In the genomic region with DNA sequence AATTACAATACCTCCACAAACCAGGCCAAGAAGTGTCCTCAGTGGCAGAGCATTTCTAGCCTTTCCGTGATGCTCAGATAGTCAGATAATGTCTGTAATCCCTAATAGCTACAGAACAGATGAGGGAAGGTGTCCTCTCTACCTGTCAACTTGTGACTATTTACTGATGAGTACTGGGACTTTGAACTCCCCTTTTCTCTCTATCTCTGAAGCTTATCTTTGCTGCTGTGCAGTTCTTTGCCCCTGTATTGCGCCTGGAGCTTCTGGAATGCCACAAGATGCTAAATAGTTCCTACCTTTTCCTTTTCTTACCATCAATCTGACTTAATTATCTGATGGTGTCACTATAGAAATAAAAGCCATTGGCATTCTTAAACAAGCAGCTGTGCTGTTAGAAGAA, we compare ENCODE assay signal across 15 cellular contexts.
"Had no signal": no experiment of that assay in that cellular context is flagged by ENCODE, and none has a peak within 500 bp of the region (broad histone marks: within the 10 kb centered on the region; RNA-seq: fewer than 3 reads in every experiment).

No MANE protein-coding gene starts in this region.

- DNase-seq: activated CD4-positive, alpha-beta T cell treated with anti-CD3 and anti-CD28 coated beads for 48 hours; activated CD8-positive, alpha-beta T cell treated with anti-CD3 and anti-CD28 coated beads, Interleukin-2, amount 10 ng/mL, durations not matched to agents 7 days and 5 days; activated naive CD4-positive, alpha-beta T cell treated with anti-CD3 and anti-CD28 coated beads for 36 hours; body of pancreas; hippocampal formation; mucosa of descending colon; stimulated activated CD4-positive, alpha-beta T cell treated with anti-CD3 and anti-CD28 coated beads, Interleukin-4, amount 100 ng/mL, for 1 hour; stimulated activated CD8-positive, alpha-beta memory T cell treated with anti-CD3 and anti-CD28 coated beads, Interleukin-4, amount 100 ng/mL, for 48 hours; stimulated activated naive CD8-positive, alpha-beta T cell treated with anti-CD3 and anti-CD28 coated beads, Interleukin-15, Interleukin-2, amounts not matched to agents 100 U/mL and 50 U/mL, for 24 hours; testis had no signal

- H3K27ac ChIP-seq: body of pancreas, testis, vagina had no signal

- H3K4me3 ChIP-seq: body of pancreas, mucosa of descending colon, testis, vagina had no signal

- H3K27ac Mint-ChIP-seq: activated CD8-positive, alpha-beta T cell treated with anti-CD3 and anti-CD28 coated beads, Interleukin-2, amount 10 ng/mL, durations not matched to agents 7 days and 5 days; activated naive CD4-positive, alpha-beta T cell treated with anti-CD3 and anti-CD28 coated beads for 36 hours; dendritic cell treated with granulocyte-macrophage colony-stimulating factor and Interleukin-4, amounts not matched to agents 40 ng/mL and 50 ng/mL, for 4 days; natural killer cell treated with Interleukin-12 subunit alpha and Interleukin-12 subunit beta and Interleukin-15 and Interleukin-18, amount 100 ng/mL, for 72 hours; T-helper 1 cell treated with Interleukin-12 subunit alpha and Interleukin-12 subunit beta and Interleukin-4 antibody, amounts not matched to agents 30 μg/mL and 1 μg/mL, for 36 hours had no signal

- H3K36me3 ChIP-seq: vagina had no signal

- H3K9me3 ChIP-seq: body of pancreas, mucosa of descending colon, testis, vagina had no signal

- H3K9me3 Mint-ChIP-seq: activated naive CD4-positive, alpha-beta T cell treated with anti-CD3 and anti-CD28 coated beads for 36 hours; dendritic cell treated with granulocyte-macrophage colony-stimulating factor and Interleukin-4, amounts not matched to agents 40 ng/mL and 50 ng/mL, for 4 days; natural killer cell treated with Interleukin-12 subunit alpha and Interleukin-12 subunit beta and Interleukin-15 and Interleukin-18, amount 100 ng/mL, for 72 hours; T-helper 1 cell treated with Interleukin-12 subunit alpha and Interleukin-12 subunit beta and Interleukin-4 antibody, amounts not matched to agents 30 μg/mL and 1 μg/mL, for 36 hours; WTC11 had no signal

- H3K4me3 Mint-ChIP-seq: activated CD8-positive, alpha-beta T cell treated with anti-CD3 and anti-CD28 coated beads, Interleukin-2, amount 10 ng/mL, durations not matched to agents 7 days and 5 days; activated naive CD4-positive, alpha-beta T cell treated with anti-CD3 and anti-CD28 coated beads for 36 hours; dendritic cell treated with granulocyte-macrophage colony-stimulating factor and Interleukin-4, amounts not matched to agents 40 ng/mL and 50 ng/mL, for 4 days; natural killer cell treated with Interleukin-12 subunit alpha and Interleukin-12 subunit beta and Interleukin-15 and Interleukin-18, amount 100 ng/mL, for 72 hours; T-helper 1 cell treated with Interleukin-12 subunit alpha and Interleukin-12 subunit beta and Interleukin-4 antibody, amounts not matched to agents 30 μg/mL and 1 μg/mL, for 36 hours; WTC11 had no signal

- H3K27me3 ChIP-seq: body of pancreas, testis, vagina had no signal

- H3K36me3 Mint-ChIP-seq: natural killer cell treated with Interleukin-12 subunit alpha and Interleukin-12 subunit beta and Interleukin-15 and Interleukin-18, amount 100 ng/mL, for 72 hours had no signal

- ATAC-seq: activated CD8-positive, alpha-beta T cell treated with anti-CD3 and anti-CD28 coated beads, Interleukin-2, amount 10 ng/mL, durations not matched to agents 7 days and 5 days; body of pancreas; mucosa of descending colon; natural killer cell treated with Interleukin-12 subunit alpha and Interleukin-12 subunit beta and Interleukin-15 and Interleukin-18, amount 100 ng/mL, for 72 hours; stimulated activated naive CD8-positive, alpha-beta T cell treated with anti-CD3 and anti-CD28 coated beads, Interleukin-15, Interleukin-2, amounts not matched to agents 100 U/mL and 50 U/mL, for 24 hours; WTC11 had no signal
